20 cellular contexts compared by ENCODE assay signal in the genomic region with DNA sequence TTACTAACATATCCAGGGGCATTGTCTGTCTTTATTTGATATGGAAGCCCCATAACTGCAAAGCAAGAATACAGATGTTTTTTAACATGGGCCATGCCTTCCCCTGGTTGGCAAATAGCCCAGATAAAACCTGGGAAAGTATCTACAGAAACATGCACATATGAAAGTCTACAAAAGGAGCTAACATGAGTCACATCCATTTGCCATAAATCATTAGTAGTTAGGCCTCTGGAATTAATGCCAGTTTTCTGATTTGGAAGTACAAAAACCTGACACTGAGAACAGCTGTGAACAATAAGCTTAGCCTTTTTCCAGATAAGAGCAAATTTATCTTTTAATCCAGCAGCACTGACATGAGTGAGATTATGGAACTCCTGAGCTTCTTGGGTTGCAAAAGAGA.
"Had no signal": no experiment of that assay in that cellular context is flagged by ENCODE, and none has a peak within 500 bp of the region (broad histone marks: within the 10 kb centered on the region; RNA-seq: fewer than 3 reads in every experiment).

No MANE protein-coding gene starts in this region.

- DNase-seq: activated CD4-positive, alpha-beta memory T cell treated with anti-CD3 and anti-CD28 coated beads, Interleukin-2, amount 10 ng/mL, durations not matched to agents 7 days and 5 days; activated CD4-positive, alpha-beta T cell treated with anti-CD3 and anti-CD28 coated beads, Interleukin-2, amount 10 ng/mL, durations not matched to agents 24 days and 14 days; activated effector memory CD4-positive, alpha-beta T cell treated with Interleukin-2 at 50 U/mL for 16 hours; activated naive CD4-positive, alpha-beta T cell treated with anti-CD3 and anti-CD28 coated beads for 36 hours; activated naive CD8-positive, alpha-beta T cell treated with anti-CD3 and anti-CD28 coated beads, Interleukin-2, amount 10 ng/mL, durations not matched to agents 7 days and 5 days; activated T-cell treated with anti-CD3 and anti-CD28 coated beads, Interleukin-2, amount 50 U/mL, for 72 hours; amniotic stem cell; cerebellar nuclear complex; foreskin melanocyte; islet precursor cell; left cardiac atrium; nephron progenitor cell; right lobe of liver; stimulated activated CD4-positive, alpha-beta T cell treated with anti-CD3 and anti-CD28 coated beads, Interleukin-1b, Interleukin-23, amount 100 ng/mL, for 48 hours; substantia nigra; T-helper 2 cell; thyroid gland had no signal

- ATAC-seq: activated T-cell treated with anti-CD3 and anti-CD28 coated beads, Interleukin-2, amount 50 U/mL, for 72 hours; left cardiac atrium; right lobe of liver had no signal

- H3K27me3 ChIP-seq: right lobe of liver, thyroid gland had no signal

- H3K4me1 ChIP-seq: parathyroid adenoma, right lobe of liver, thyroid gland had no signal

- H2AFZ ChIP-seq: parathyroid adenoma had no signal

- H3K4me3 ChIP-seq: coronary artery, right lobe of liver, skin epidermis, thyroid gland had no signal

- H3K79me2 ChIP-seq: parathyroid adenoma had no signal

- H3K9ac ChIP-seq: parathyroid adenoma had no signal

- H3K36me3 ChIP-seq: right lobe of liver, thyroid gland had no signal

- H3K27ac ChIP-seq: coronary artery, parathyroid adenoma, right lobe of liver, skin epidermis, thyroid gland had no signal

- H3K9me3 ChIP-seq: right lobe of liver, thyroid gland had no signal
